ENCODE assay signal across 1 cellular context in genomic region chr9:21160178-21160577, GRCh38.
TF ChIP-seq lines count a peak whose summit lies in the region.

No MANE protein-coding gene starts in this region.

TF ChIP-seq in GM12878, 131 proteins besides CTCF, POLR2A, EP300 and RAD21 (continues in another document):
- TF ChIP-seq ESRRA (IDR thresholded peaks at IDR 0.05; ENCODE audit: low read length) (no peak), SP1 (IDR thresholded peaks at IDR 0.05; ENCODE audit: low read depth, low read length) (no peak), SPI1 (IDR thresholded peaks at IDR 0.05; ENCODE audit: borderline replicate concordance, insufficient read depth, low read depth, low read length) (peak; percentile 38; the same call in 1 of the 2 replicates), RFX5 (IDR thresholded peaks at IDR 0.05; ENCODE audit: low read depth, low read length) (no peak), MEF2B (IDR thresholded peaks at IDR 0.05; ENCODE audit: partially characterized antibody, poor library complexity, severe bottlenecking) (no peak), HDAC6 (IDR thresholded peaks at IDR 0.05; ENCODE audit: unreplicated experiment) (no peak), IRF3 (IDR thresholded peaks at IDR 0.05) (no peak), NFIC (IDR thresholded peaks at IDR 0.05; ENCODE audit: low read depth, low read length) (peak; percentile 51; the same call in 1 of the 2 replicates), SREBF2 (IDR thresholded peaks at IDR 0.05; ENCODE audit: low read length) (no peak), POLR2AphosphoS5 (IDR thresholded peaks at IDR 0.05; ENCODE audit: low read length) (no peak), JUND (IDR thresholded peaks at IDR 0.05; ENCODE audit: low read depth, low read length) (no peak), HSF1 (IDR thresholded peaks at IDR 0.05; ENCODE audit: low read depth, low read length) (no peak), ZNF592 (IDR thresholded peaks at IDR 0.05) (no peak), ZNF384 (IDR thresholded peaks at IDR 0.05; ENCODE audit: borderline replicate concordance, low read depth, low read length) (no peak), POLR2AphosphoS2 (IDR thresholded peaks at IDR 0.05; ENCODE audit: low read depth, low read length) (no peak), TAF1 (IDR thresholded peaks at IDR 0.05; ENCODE audit: borderline replicate concordance, low read depth, low read length) (no peak), IRF5 (IDR thresholded peaks at IDR 0.05; ENCODE audit: borderline replicate concordance) (no peak), ZNF274 (IDR thresholded peaks at IDR 0.05; ENCODE audit: insufficient read depth, insufficient read length) (no peak), RB1 (IDR thresholded peaks at IDR 0.05; ENCODE audit: borderline replicate concordance) (no peak), NFXL1 (IDR thresholded peaks at IDR 0.05; ENCODE audit: borderline replicate concordance) (no peak), CBX5 (IDR thresholded peaks at IDR 0.05; ENCODE audit: low read depth) (no peak), RBBP5 (conservative IDR thresholded peaks at IDR 0.05) (no peak), ZNF622 (IDR thresholded peaks at IDR 0.05) (no peak), MTA3 (IDR thresholded peaks at IDR 0.05; ENCODE audit: borderline replicate concordance, low read length) (no peak), BCL3 (IDR thresholded peaks at IDR 0.05; ENCODE audit: borderline replicate concordance, insufficient read depth, low read depth, low read length, poor library complexity, severe bottlenecking) (no peak), ZBED1 (IDR thresholded peaks at IDR 0.05; ENCODE audit: borderline replicate concordance) (no peak), ZNF24 (IDR thresholded peaks at IDR 0.05) (no peak), SMAD5 (IDR thresholded peaks at IDR 0.05; ENCODE audit: low read depth) (no peak), PBX3 (IDR thresholded peaks at IDR 0.05; ENCODE audit: insufficient replicate concordance, low read depth, low read length) (no peak), MTA2 (IDR thresholded peaks at IDR 0.05; ENCODE audit: low read depth) (no peak), PAX8 (IDR thresholded peaks at IDR 0.05) (no peak), E2F8 (IDR thresholded peaks at IDR 0.05; ENCODE audit: low read depth, partially characterized antibody) (no peak), JUNB (IDR thresholded peaks at IDR 0.05) (0 out of 2 replicates have a peak, but pooled peaks have one; percentile 15), MAX (IDR thresholded peaks at IDR 0.05; ENCODE audit: low read depth, low read length) (no peak), GABPA (IDR thresholded peaks at IDR 0.05; ENCODE audit: low read depth) (no peak), STAT1 (conservative IDR thresholded peaks at IDR 0.05) (no peak), EED (IDR thresholded peaks at IDR 0.05; ENCODE audit: low read depth) (peak; percentile 73), MLLT1 (IDR thresholded peaks at IDR 0.05) (no peak), ZBTB40 (IDR thresholded peaks at IDR 0.05; ENCODE audit: borderline replicate concordance) (no peak), GATAD2B (conservative IDR thresholded peaks at IDR 0.05; ENCODE audit: low read depth) (no peak), FOXM1 (IDR thresholded peaks at IDR 0.05; ENCODE audit: low read depth, low read length) (no peak), ZNF207 (IDR thresholded peaks at IDR 0.05; ENCODE audit: borderline replicate concordance) (no peak), BHLHE40 (IDR thresholded peaks at IDR 0.05; ENCODE audit: borderline replicate concordance in 1 of 2, low read depth in 2 of 2, low read length in 1 of 2) (no peak), ETV6 (conservative IDR thresholded peaks at IDR 0.05 in 1 of 2, IDR thresholded peaks at IDR 0.05 in 1 of 2; ENCODE audit: borderline replicate concordance in 1 of 2, low read depth in 1 of 2) (peak in 1 of 2 experiments; percentile 89; a peak in 2 of 4 replicates)
